In genomic region chr7:997404-998395, GRCh38 we compare ENCODE assay signal across 21 cellular contexts. TPM values are rescaled to one million over a fixed set of nuclear protein-coding genes. Genes with fewer than 3 reads are reported as not detected.
DNase-seq lines count a peak whose midpoint lies in the region; ATAC-seq and TF ChIP-seq lines count a peak whose summit lies in the region.
"Had no signal": no experiment of that assay in that cellular context is flagged by ENCODE, and none has a peak within 500 bp of the region (broad histone marks: within the 10 kb centered on the region; RNA-seq: fewer than 3 reads in every experiment).

No MANE protein-coding gene starts in this region.

- H3K4me3 Mint-ChIP-seq in HFFc6 (no peak overlapping the region), nephron progenitor cell (no peak overlapping the region)
- no peak overlapping the region for H3K4me3 Mint-ChIP-seq in CD8-positive, alpha-beta T cell
- no peak overlapping the region for H3K4me3 Mint-ChIP-seq in CD4-positive, alpha-beta memory T cell
- H3K4me3 Mint-ChIP-seq: activated CD4-positive, alpha-beta memory T cell treated with anti-CD3 and anti-CD28 coated beads, Interleukin-2, amount 10 ng/mL, durations not matched to agents 7 days and 5 days; activated naive CD8-positive, alpha-beta T cell treated with anti-CD3 and anti-CD28 coated beads, Interleukin-2, amount 50 U/mL, for 24 hours; immature natural killer cell; stimulated activated naive CD8-positive, alpha-beta T cell treated with anti-CD3 and anti-CD28 coated beads, Interleukin-15, amount 100 ng/mL, for 72 hours; T-cell had no signal

- H3K27me3 ChIP-seq in BLaER1: peaks cover 22% of the 10 kb centered on the region; the same call in 1 of the 2 replicates
- H3K27me3 ChIP-seq in CD8-positive, alpha-beta T cell (ENCODE audit: insufficient read depth, low read length): no peaks in the 10 kb centered on the region
- H3K27me3 ChIP-seq in CD4-positive, alpha-beta memory T cell (ENCODE audit: insufficient read depth, low read length): no peaks in the 10 kb centered on the region

- peak overlapping the region; percentile 19; the same call in 1 of the 2 replicates for H3K27ac ChIP-seq in BLaER1
- H3K27ac ChIP-seq in CD8-positive, alpha-beta T cell (ENCODE audit: low read depth, low read length): no peak overlapping the region
- H3K27ac ChIP-seq in CD4-positive, alpha-beta memory T cell (ENCODE audit: low read depth, low read length): no peak overlapping the region
- H3K27ac ChIP-seq: esophagus squamous epithelium had no signal

- peak overlapping the region; percentile 95 for H3K4me2 ChIP-seq in BLaER1

- intact Hi-C loops in CD8-positive, alpha-beta T cell (cut with DNase I, micrococcal nuclease): loop anchor here in 1 of 2 experiments (1.0 kb wide), 1 partner anchor 65 kb away; no protein-coding TSS in a partner anchor
- intact Hi-C loops in CD4-positive, alpha-beta memory T cell (cut with micrococcal nuclease): no loop called here

- no peak overlapping the region for H3K27ac Mint-ChIP-seq in HFFc6
- peak overlapping the region; percentile 51 for H3K27ac Mint-ChIP-seq in nephron progenitor cell
- H3K27ac Mint-ChIP-seq in CD8-positive, alpha-beta T cell: no peak overlapping the region
- peak overlapping the region in 1 of 7 donors; percentile 37 for H3K27ac Mint-ChIP-seq in CD4-positive, alpha-beta memory T cell
- H3K27ac Mint-ChIP-seq: activated CD4-positive, alpha-beta memory T cell treated with anti-CD3 and anti-CD28 coated beads, Interleukin-2, amount 10 ng/mL, durations not matched to agents 7 days and 5 days; activated naive CD8-positive, alpha-beta T cell treated with anti-CD3 and anti-CD28 coated beads, Interleukin-2, amount 50 U/mL, for 24 hours; T-cell had no signal

- no peak overlapping the region for H3K9ac ChIP-seq in BLaER1

- CTCF ChIA-PET in CD8-positive, alpha-beta T cell (lab: Charles Lee): interaction anchor here (1.5 to 9.6 kb wide), 3 partner anchors 47 to 676 kb away, joined by 3 to 366 read pairs (median 5); partner anchors contain the start of gene GPR146
- CTCF ChIA-PET in CD4-positive, alpha-beta memory T cell (lab: Charles Lee; ENCODE audit: partially characterized antibody): interaction anchor here (0.9 to 10.0 kb wide), 2 partner anchors 47 to 66 kb away, joined by 3 to 359 read pairs; partner anchors contain the start of gene GPR146

- DNase-seq in HFFc6 (no peak), cerebellum (ENCODE audit: low spot score) (peak; percentile 38), nephron progenitor cell (no peak), hippocampal formation (lab: John Stamatoyannopoulos, UW) (no peak)
- DNase-seq in CD8-positive, alpha-beta T cell: no peak
- no peak for DNase-seq in CD4-positive, alpha-beta memory T cell
- DNase-seq: activated CD4-positive, alpha-beta memory T cell treated with anti-CD3 and anti-CD28 coated beads, Interleukin-2, amount 10 ng/mL, durations not matched to agents 7 days and 5 days; activated naive CD8-positive, alpha-beta T cell treated with anti-CD3 and anti-CD28 coated beads, Interleukin-2, amount 50 U/mL, for 24 hours; esophagus squamous epithelium; GDM1; immature natural killer cell; KG1; NCI-H1105; NCI-H2171 treated with DMSO at 0.1 percent for 48 hours; NK-92 treated with Interleukin-12 subunit alpha and Interleukin-12 subunit beta, amount 100 ng/mL, for 24 hours; stimulated activated CD4-positive, alpha-beta T cell treated with anti-CD3 and anti-CD28 coated beads, Interleukin-15, amount 100 ng/mL, for 24 hours; stimulated activated naive CD8-positive, alpha-beta T cell treated with anti-CD3 and anti-CD28 coated beads, Interleukin-15, amount 100 ng/mL, for 72 hours; T-cell had no signal

- H3K9me3 Mint-ChIP-seq in HFFc6 (no peaks in the 10 kb centered on the region), nephron progenitor cell (no peaks in the 10 kb centered on the region)
- H3K9me3 Mint-ChIP-seq in CD8-positive, alpha-beta T cell: no peaks in the 10 kb centered on the region
- H3K9me3 Mint-ChIP-seq in CD4-positive, alpha-beta memory T cell: peaks cover 0 to 2% (median 0%) of the 10 kb centered on the region in 8 donors
- H3K9me3 Mint-ChIP-seq: activated CD4-positive, alpha-beta memory T cell treated with anti-CD3 and anti-CD28 coated beads, Interleukin-2, amount 10 ng/mL, durations not matched to agents 7 days and 5 days; activated naive CD8-positive, alpha-beta T cell treated with anti-CD3 and anti-CD28 coated beads, Interleukin-2, amount 50 U/mL, for 24 hours; immature natural killer cell; stimulated activated naive CD8-positive, alpha-beta T cell treated with anti-CD3 and anti-CD28 coated beads, Interleukin-15, amount 100 ng/mL, for 72 hours; T-cell had no signal

- H3K4me1 Mint-ChIP-seq in HFFc6 (ENCODE audit: low read depth): no peaks in the 10 kb centered on the region
- H3K4me1 Mint-ChIP-seq in nephron progenitor cell: peaks cover 50% of the 10 kb centered on the region
- H3K4me1 Mint-ChIP-seq in CD8-positive, alpha-beta T cell (ENCODE audit: low read depth): peaks cover 4% of the 10 kb centered on the region
- peaks cover 0 to 6% (median 3%) of the 10 kb centered on the region in 4 donors for H3K4me1 Mint-ChIP-seq in CD4-positive, alpha-beta memory T cell

- H3K27me3 Mint-ChIP-seq in HFFc6 (ENCODE audit: insufficient read depth) (peaks cover 6% of the 10 kb centered on the region; the same call in 1 of the 2 replicates), nephron progenitor cell (ENCODE audit: low read depth, poor library complexity) (no peaks in the 10 kb centered on the region)
- no peaks in the 10 kb centered on the region for H3K27me3 Mint-ChIP-seq in CD8-positive, alpha-beta T cell (ENCODE audit: low read depth)
- H3K27me3 Mint-ChIP-seq in CD4-positive, alpha-beta memory T cell: no peaks in the 10 kb centered on the region
- H3K27me3 Mint-ChIP-seq: activated CD4-positive, alpha-beta memory T cell treated with anti-CD3 and anti-CD28 coated beads, Interleukin-2, amount 10 ng/mL, durations not matched to agents 7 days and 5 days; activated naive CD8-positive, alpha-beta T cell treated with anti-CD3 and anti-CD28 coated beads, Interleukin-2, amount 50 U/mL, for 24 hours; stimulated activated naive CD8-positive, alpha-beta T cell treated with anti-CD3 and anti-CD28 coated beads, Interleukin-15, amount 100 ng/mL, for 72 hours; T-cell had no signal

- peak; percentile 27 for TF ChIP-seq CTCF in HFFc6 (IDR thresholded peaks at IDR 0.05)
- TF ChIP-seq CTCF in nephron progenitor cell (IDR thresholded peaks at IDR 0.05): no peak
- TF ChIP-seq CTCF in CD8-positive, alpha-beta T cell (IDR thresholded peaks at IDR 0.05): no peak

- POLR2A ChIA-PET in CD8-positive, alpha-beta T cell (lab: Charles Lee): no interaction called here
- POLR2A ChIA-PET in CD4-positive, alpha-beta memory T cell (lab: Charles Lee; ENCODE audit: partially characterized antibody): interaction anchor here (0.8 kb wide), 1 partner anchor 68 kb away, joined by 3 read pairs; no protein-coding TSS in a partner anchor

- 0 out of 2 replicates have a peak, but pooled peaks cover 10% of the 10 kb centered on the region for H3K36me3 ChIP-seq in BLaER1
- H3K36me3 ChIP-seq in CD8-positive, alpha-beta T cell (ENCODE audit: insufficient read depth, low read length): no peaks in the 10 kb centered on the region
- no peaks in the 10 kb centered on the region for H3K36me3 ChIP-seq in CD4-positive, alpha-beta memory T cell (ENCODE audit: insufficient read depth, low read length)

- no peak overlapping the region; the same call in 1 of the 2 replicates for H3K4me3 ChIP-seq in BLaER1
- no peak overlapping the region for H3K4me3 ChIP-seq in CD8-positive, alpha-beta T cell (ENCODE audit: low read depth, low read length)
- H3K4me3 ChIP-seq in CD4-positive, alpha-beta memory T cell (ENCODE audit: low read length in 2 of 2): no peak overlapping the region
- H3K4me3 ChIP-seq: esophagus squamous epithelium had no signal

- H3K9me3 ChIP-seq in BLaER1: no peaks in the 10 kb centered on the region
- H3K9me3 ChIP-seq in CD8-positive, alpha-beta T cell (ENCODE audit: low read length): no peaks in the 10 kb centered on the region
- H3K9me3 ChIP-seq in CD4-positive, alpha-beta memory T cell (ENCODE audit: control insufficient read depth in 1 of 2, low read length in 2 of 2): no peaks in the 10 kb centered on the region
- H3K9me3 ChIP-seq: esophagus squamous epithelium had no signal

- no peaks in the 10 kb centered on the region; the same call in 1 of the 2 replicates for H4K20me1 ChIP-seq in BLaER1

- peaks cover 87% of the 10 kb centered on the region for H3K4me1 ChIP-seq in BLaER1
- peaks cover 3% of the 10 kb centered on the region for H3K4me1 ChIP-seq in CD8-positive, alpha-beta T cell (ENCODE audit: insufficient read depth, low read length)
- peaks cover 4% of the 10 kb centered on the region for H3K4me1 ChIP-seq in CD4-positive, alpha-beta memory T cell (ENCODE audit: insufficient read depth, low read length)

- H3K36me3 Mint-ChIP-seq in HFFc6 (ENCODE audit: low read depth) (no peaks in the 10 kb centered on the region), nephron progenitor cell (ENCODE audit: low read depth) (no peaks in the 10 kb centered on the region)
- H3K36me3 Mint-ChIP-seq in CD8-positive, alpha-beta T cell: peaks cover 20% of the 10 kb centered on the region
- H3K36me3 Mint-ChIP-seq in CD4-positive, alpha-beta memory T cell: peaks cover 3 to 8% of the 10 kb centered on the region in 2 donors

- ATAC-seq in CD8-positive, alpha-beta T cell: no peak
- no peak for ATAC-seq in GM21825 (IDR thresholded peaks at IDR 0.05; ENCODE audit: unreplicated experiment)
- ATAC-seq: activated naive CD8-positive, alpha-beta T cell treated with anti-CD3 and anti-CD28 coated beads, Interleukin-2, amount 50 U/mL, for 24 hours; stimulated activated naive CD8-positive, alpha-beta T cell treated with anti-CD3 and anti-CD28 coated beads, Interleukin-15, amount 100 ng/mL, for 72 hours; T-cell had no signal

RNA-seq across cellular contexts. Expression of gene CYP2W1, which starts 14.7 kb away (rescaled TPM):
- under 1 TPM in 2 of 6 experiments, not detected in 4; 0.15 to 0.25 TPM for total RNA-seq in HFFc6 (2021; fragmentation: NEBNext Ultra II Directional; extraction: Animal tissue kit (Norgen Biotek cat#: 25700))
- total RNA-seq in cerebellum: not detected
- total RNA-seq in CD8-positive, alpha-beta T cell: not detected
- not detected for total RNA-seq in CD4-positive, alpha-beta memory T cell
- not detected for polyA plus RNA-seq in CD4-positive, alpha-beta memory T cell
- total RNA-seq: activated CD4-positive, alpha-beta memory T cell treated with anti-CD3 and anti-CD28 coated beads, Interleukin-2, amount 10 ng/mL, durations not matched to agents 7 days and 5 days had no signal
- polyA plus RNA-seq: immature natural killer cell, neural cell had no signal

RNA-seq across cellular contexts. Expression of gene COX19, which starts 22.4 kb away (rescaled TPM):
- total RNA-seq in HFFc6 (2021; fragmentation: NEBNext Ultra II Directional; extraction: Animal tissue kit (Norgen Biotek cat#: 25700)): 1 to 10 TPM; 5.6 to 7.6 (median 6.5) TPM
- 23.4 TPM for total RNA-seq in cerebellum
- 10 to 100 TPM; 40.3 to 42.4 TPM for total RNA-seq in CD8-positive, alpha-beta T cell
- total RNA-seq in CD4-positive, alpha-beta memory T cell: 10 to 100 TPM; 46.2 to 50.0 TPM
- 10 to 100 TPM; 20.5 to 20.8 TPM for polyA plus RNA-seq in CD4-positive, alpha-beta memory T cell

RNA-seq across cellular contexts. Expression of gene ADAP1, which starts 43.2 kb away (rescaled TPM):
- 1 to 10 TPM in 2 of 6 experiments, under 1 TPM in 4; 0.64 to 1.1 (median 0.90) TPM for total RNA-seq in HFFc6 (2021; fragmentation: NEBNext Ultra II Directional; extraction: Animal tissue kit (Norgen Biotek cat#: 25700))
- total RNA-seq in cerebellum: 16.2 TPM
- 10 to 100 TPM; 10.9 to 11.5 TPM for total RNA-seq in CD8-positive, alpha-beta T cell
- total RNA-seq in CD4-positive, alpha-beta memory T cell: 1 to 10 TPM; 9.7 to 10.0 TPM
- polyA plus RNA-seq in CD4-positive, alpha-beta memory T cell: 1 to 10 TPM; 5.1 to 7.9 TPM

RNA-seq across cellular contexts. Expression of gene GPR146, which starts 46.6 kb away (rescaled TPM):
- under 1 TPM; 0.26 to 0.92 (median 0.52) TPM for total RNA-seq in HFFc6 (2021; fragmentation: NEBNext Ultra II Directional; extraction: Animal tissue kit (Norgen Biotek cat#: 25700))
- total RNA-seq in cerebellum: 2.7 TPM
- 1 to 10 TPM; 4.4 to 5.0 TPM for total RNA-seq in CD8-positive, alpha-beta T cell
- total RNA-seq in CD4-positive, alpha-beta memory T cell: 10 to 100 TPM in 1 of 2 experiments, 1 to 10 TPM in 1; 8.8 to 10.1 TPM
- 10 to 100 TPM; 10.0 to 22.2 TPM for polyA plus RNA-seq in CD4-positive, alpha-beta memory T cell
- polyA plus RNA-seq: neural cell had no signal
